Comparison of ENCODE assay signal across 7 cellular contexts in genomic region chr22:37953062-37953436, GRCh38. TPM values are rescaled to one million over a fixed set of nuclear protein-coding genes. Genes with fewer than 3 reads are reported as not detected.
DNase-seq lines count a peak whose midpoint lies in the region; ATAC-seq and TF ChIP-seq lines count a peak whose summit lies in the region.

No MANE protein-coding gene starts in this region.

- H3K9me3 ChIP-seq in breast epithelium (no peaks in the 10 kb centered on the region), lung (ENCODE audit: control insufficient read depth in 2 of 2, insufficient read depth in 1 of 2, low read length in 1 of 2) (no peaks in the 10 kb centered on the region), upper lobe of right lung (no peaks in the 10 kb centered on the region)

- ATAC-seq in GM19395 (IDR thresholded peaks at IDR 0.05; ENCODE audit: unreplicated experiment): peak; percentile 33
- ATAC-seq in HG03521 (IDR thresholded peaks at IDR 0.05; ENCODE audit: unreplicated experiment): peak; percentile 27
- ATAC-seq in lung (ENCODE audit: insufficient read depth, low FRiP score): peak; percentile 27
- no peak for ATAC-seq in upper lobe of right lung
- no peak for ATAC-seq in GM19023 (IDR thresholded peaks at IDR 0.05; ENCODE audit: unreplicated experiment)

- H3K27ac ChIP-seq in breast epithelium (peak overlapping the region; percentile 78 to 88), lung (ENCODE audit: low read depth in 1 of 2, low read length in 1 of 2) (peak overlapping the region in 1 of 2 donors; percentile 80), upper lobe of right lung (peak overlapping the region; percentile 80)

- 0 to 1% methylated on average over 13 of the region's 13 CpGs for WGBS in lung, 2 donors

- intact Hi-C loops in breast epithelium (cut with DNase I; ENCODE audit: low total_unique reads) (no loop called here), upper lobe of right lung (cut with DNase I) (no loop called here)

- H3K4me3 ChIP-seq in breast epithelium (peak overlapping the region; percentile 82 to 99 (median 94)), lung (peak overlapping the region; percentile 76), upper lobe of right lung (peak overlapping the region; percentile 96)

- no peak for DNase-seq in breast epithelium (ENCODE audit: low spot score in 2 of 2)
- DNase-seq in lung (ENCODE audit: low spot score): no peak
- DNase-seq in upper lobe of right lung: no peak
- no peak for DNase-seq in NCI-H1417 (lab: John Stamatoyannopoulos, UW)

- H3K4me1 ChIP-seq in breast epithelium (peaks cover 0 to 5% of the 10 kb centered on the region in 2 donors), lung (ENCODE audit: control insufficient read depth in 2 of 2, insufficient read depth in 2 of 2, low read length in 2 of 2) (peaks cover 0 to 4% of the 10 kb centered on the region in 2 donors), upper lobe of right lung (peaks cover 15% of the 10 kb centered on the region)

- H3K27me3 ChIP-seq in breast epithelium: no peaks in the 10 kb centered on the region
- H3K27me3 ChIP-seq in lung (ENCODE audit: control insufficient read depth, insufficient read depth): no peaks in the 10 kb centered on the region
- no peaks in the 10 kb centered on the region for H3K27me3 ChIP-seq in upper lobe of right lung

- no peak for TF ChIP-seq CTCF in breast epithelium (IDR thresholded peaks at IDR 0.05)
- no peak for TF ChIP-seq CTCF in lung (IDR thresholded peaks at IDR 0.05; ENCODE audit: control extremely low read depth, extremely low read depth)
- TF ChIP-seq CTCF in upper lobe of right lung (IDR thresholded peaks at IDR 0.05): no peak

- H3K36me3 ChIP-seq in breast epithelium (peaks cover 7% of the 10 kb centered on the region), lung (ENCODE audit: control insufficient read depth in 2 of 2, insufficient read depth in 2 of 2, low read length in 2 of 2) (peaks cover 8 to 15% of the 10 kb centered on the region in 2 donors), upper lobe of right lung (peaks cover 16% of the 10 kb centered on the region)

- no peak for TF ChIP-seq POLR2A in breast epithelium (IDR thresholded peaks at IDR 0.05)

RNA-seq across cellular contexts. Expression of gene C22orf23, which starts 0.4 kb away (rescaled TPM):
- total RNA-seq in breast epithelium (under 1 TPM in 1 of 3 donors, not detected in 2; 0.64 TPM), lung (1 to 10 TPM; 1.1 to 4.2 TPM), upper lobe of right lung (not detected)
- polyA plus RNA-seq in lung: 1 to 10 TPM; 1.4 to 1.6 TPM

RNA-seq across cellular contexts. Expression of gene POLR2F, which starts 0.5 kb away (rescaled TPM):
- total RNA-seq in breast epithelium (10 to 100 TPM; 66.7 to 93.7 (median 82.4) TPM), lung (10 to 100 TPM; 36.8 to 62.3 TPM), upper lobe of right lung (49.0 TPM)
- 100 to 1,000 TPM in 1 of 2 donors, 10 to 100 TPM in 1; 96.9 to 161 TPM for polyA plus RNA-seq in lung

RNA-seq across cellular contexts. Expression of gene SOX10, which starts 31.3 kb away (rescaled TPM):
- total RNA-seq in breast epithelium: 100 to 1,000 TPM in 1 of 3 donors, 10 to 100 TPM in 1, under 1 TPM in 1; 0.16 to 101 (median 24.9) TPM
- total RNA-seq in lung: under 1 TPM in 1 of 2 donors, not detected in 1; 0.54 TPM
- under 1 TPM in 1 of 2 donors, not detected in 1; 0.10 TPM for polyA plus RNA-seq in lung
- total RNA-seq in upper lobe of right lung: not detected

RNA-seq across cellular contexts. Expression of gene MICALL1, which starts 47.0 kb away (rescaled TPM):
- total RNA-seq in breast epithelium (10 to 100 TPM in 2 of 3 donors, 1 to 10 TPM in 1; 8.6 to 25.6 (median 22.0) TPM), lung (10 to 100 TPM; 15.4 to 29.1 TPM), upper lobe of right lung (37.4 TPM)
- polyA plus RNA-seq in lung: 10 to 100 TPM; 12.9 to 19.6 TPM

Comparison
In these comparisons a context has a peak if more than half of its experiments do, and no peak if none do; other contexts are left out.
1. ATAC-seq: peak in GM19395 (single experiment), HG03521 (single experiment) and lung (single experiment); none in upper lobe of right lung (single experiment) and GM19023 (single experiment).
2. Peak in every context shown above with its lines, with median percentiles within 50 percentile points of each other: H3K4me3 ChIP-seq.